In the genomic region with DNA sequence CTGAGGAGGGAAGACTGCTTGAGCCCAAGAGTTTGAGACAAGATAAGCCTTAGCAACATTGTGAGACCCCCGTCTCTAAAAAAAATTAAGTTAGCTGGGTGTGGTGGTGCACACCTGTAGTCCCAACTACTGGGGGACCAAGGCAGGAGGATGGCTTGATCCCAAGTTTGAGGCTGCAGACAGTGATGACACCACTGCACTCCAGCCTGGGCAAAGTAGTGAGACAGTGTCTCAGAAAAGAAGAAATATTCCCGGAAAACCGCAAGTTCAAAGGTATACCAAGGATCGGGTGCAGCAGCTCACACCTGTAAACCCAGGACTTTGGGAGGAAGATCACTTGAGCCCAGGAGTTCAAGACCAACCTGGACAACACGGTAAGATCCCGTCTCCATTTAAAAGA, we compare ENCODE assay signal across 16 cellular contexts. TPM values are rescaled to one million over a fixed set of nuclear protein-coding genes. Genes with fewer than 3 reads are reported as not detected.
A peak's percentile ranks its signal among the peaks of the same experiment; 100 is the strongest.
DNase-seq lines count a peak whose midpoint lies in the region; ATAC-seq and TF ChIP-seq lines count a peak whose summit lies in the region.
"Had no signal": no experiment of that assay in that cellular context is flagged by ENCODE, and none has a peak within 500 bp of the region (broad histone marks: within the 10 kb centered on the region; RNA-seq: fewer than 3 reads in every experiment).

No MANE protein-coding gene starts in this region.

- ATAC-seq in HG02884 (IDR thresholded peaks at IDR 0.05; ENCODE audit: unreplicated experiment) (no peak), Right ventricle myocardium superior (ENCODE audit: poor library complexity) (no peak), GM21717 (IDR thresholded peaks at IDR 0.05; ENCODE audit: unreplicated experiment) (no peak)
- ATAC-seq: A549, foreskin keratinocyte had no signal

- no peaks in the 10 kb centered on the region for H3K27me3 ChIP-seq in effector memory CD4-positive, alpha-beta T cell (replicated peaks; ENCODE audit: control insufficient read depth, insufficient read depth, low read length, poor library complexity, severe bottlenecking)
- H3K27me3 ChIP-seq in spleen (replicated peaks in 1 of 7): no peaks in the 10 kb centered on the region
- H3K27me3 ChIP-seq: dorsolateral prefrontal cortex, foreskin keratinocyte, tibial nerve had no signal

- no peaks in the 10 kb centered on the region for H3K9me3 Mint-ChIP-seq in activated CD4-positive, alpha-beta T cell treated with anti-CD3 and anti-CD28 coated beads, Interleukin-2, amount 10 ng/mL, durations not matched to agents 24 days and 14 days

- H3K36me3 ChIP-seq in effector memory CD4-positive, alpha-beta T cell (ENCODE audit: control insufficient read depth, insufficient read depth, low read length): no peaks in the 10 kb centered on the region
- H3K36me3 ChIP-seq in spleen: peaks cover 0 to 46% (median 11%) of the 10 kb centered on the region in 6 donors

- no peaks in the 10 kb centered on the region for H3K27me3 Mint-ChIP-seq in activated CD4-positive, alpha-beta T cell treated with anti-CD3 and anti-CD28 coated beads, Interleukin-2, amount 10 ng/mL, durations not matched to agents 24 days and 14 days

- peaks cover 44% of the 10 kb centered on the region for H3K4me1 ChIP-seq in effector memory CD4-positive, alpha-beta T cell (ENCODE audit: control insufficient read depth, insufficient read depth, low read length, poor library complexity, severe bottlenecking)
- peaks cover 41 to 100% (median 86%) of the 10 kb centered on the region in 6 donors for H3K4me1 ChIP-seq in spleen
- H3K4me1 ChIP-seq: foreskin keratinocyte had no signal

- H3K9me3 ChIP-seq in effector memory CD4-positive, alpha-beta T cell (ENCODE audit: control insufficient read depth, low read length): no peaks in the 10 kb centered on the region
- no peaks in the 10 kb centered on the region for H3K9me3 ChIP-seq in spleen
- H3K9me3 ChIP-seq: A549, tibial nerve had no signal

- H3K27ac ChIP-seq in VCaP (peak overlapping the region; percentile 100), spleen (peak overlapping the region in 4 of 8 donors; percentile 45 to 100 (median 99))
- H3K27ac ChIP-seq in effector memory CD4-positive, alpha-beta T cell (ENCODE audit: insufficient read depth, low read length, poor library complexity, severe bottlenecking): peak overlapping the region; percentile 28
- H3K27ac ChIP-seq: A549, dorsolateral prefrontal cortex, foreskin keratinocyte, tibial nerve had no signal

- H3K4me3 ChIP-seq in effector memory CD4-positive, alpha-beta T cell (ENCODE audit: insufficient read depth, low read depth, low read length, poor library complexity, severe bottlenecking): no peak overlapping the region
- H3K4me3 ChIP-seq in spleen: no peak overlapping the region
- H3K4me3 ChIP-seq: A549, dorsolateral prefrontal cortex, tibial nerve had no signal

- TF ChIP-seq POLR2A in spleen (IDR thresholded peaks at IDR 0.05): no peak

- H3K36me3 Mint-ChIP-seq in activated CD4-positive, alpha-beta T cell treated with anti-CD3 and anti-CD28 coated beads, Interleukin-2, amount 10 ng/mL, durations not matched to agents 24 days and 14 days (ENCODE audit: low read depth): peaks cover 58% of the 10 kb centered on the region

- WGBS in spleen, 5 donors: 77 to 92% (median 89%) methylated on average over 6 of the region's 6 CpGs

- no peak for DNase-seq in activated CD4-positive, alpha-beta T cell treated with anti-CD3 and anti-CD28 coated beads, Interleukin-2, amount 10 ng/mL, durations not matched to agents 24 days and 14 days
- no peak for DNase-seq in activated CD4-positive, alpha-beta T cell treated with anti-CD3 and anti-CD28 coated beads, Interleukin-2, amount 50 U/mL, for 48 hours
- no peak for DNase-seq in effector memory CD4-positive, alpha-beta T cell
- DNase-seq in spleen (peak; percentile 29), Right ventricle myocardium superior (no peak)
- DNase-seq: amniotic stem cell, DMS153, foreskin keratinocyte, NCI-H187, NCI-H748 treated with DMSO at 0.1 percent for 48 hours had no signal

- H3K27ac Mint-ChIP-seq in activated CD4-positive, alpha-beta T cell treated with anti-CD3 and anti-CD28 coated beads, Interleukin-2, amount 10 ng/mL, durations not matched to agents 24 days and 14 days: peak overlapping the region; percentile 70

- peaks cover 37% of the 10 kb centered on the region for H3K4me1 Mint-ChIP-seq in activated CD4-positive, alpha-beta T cell treated with anti-CD3 and anti-CD28 coated beads, Interleukin-2, amount 10 ng/mL, durations not matched to agents 24 days and 14 days

- intact Hi-C loops in activated CD4-positive, alpha-beta T cell treated with anti-CD3 and anti-CD28 coated beads, Interleukin-2, amount 10 ng/mL, durations not matched to agents 24 days and 14 days (cut with micrococcal nuclease): no loop called here
- intact Hi-C loops in spleen (cut with DNase I; ENCODE audit: low total_unique reads) (loop anchor here (5.0 kb wide), 1 partner anchor 35 kb away; the partner anchor contains the start of gene ATP5F1B), Right ventricle myocardium superior (cut with DNase I) (no loop called here)

- no peak for TF ChIP-seq CTCF in VCaP (conservative IDR thresholded peaks at IDR 0.05)
- TF ChIP-seq CTCF in spleen (IDR thresholded peaks at IDR 0.05 in 8 of 11, conservative IDR thresholded peaks at IDR 0.05 in 3 of 11): no peak

- H3K4me3 Mint-ChIP-seq in activated CD4-positive, alpha-beta T cell treated with anti-CD3 and anti-CD28 coated beads, Interleukin-2, amount 10 ng/mL, durations not matched to agents 24 days and 14 days: peak overlapping the region; percentile 99

RNA-seq across cellular contexts. Expression of gene PTGES3, which starts 5.8 kb away (rescaled TPM):
- total RNA-seq in activated CD4-positive, alpha-beta T cell treated with anti-CD3 and anti-CD28 coated beads, Interleukin-2, amount 10 ng/mL, durations not matched to agents 24 days and 14 days: 351 and 357 TPM in 2 replicates
- total RNA-seq in spleen: 100 to 1,000 TPM in 5 of 7 donors, 10 to 100 TPM in 2; 84.1 to 163 (median 133) TPM
- polyA plus RNA-seq in spleen: 100 to 1,000 TPM in 2 of 3 donors, 10 to 100 TPM in 1; 80.6 to 154 (median 114) TPM
- 132 TPM for total RNA-seq in Right ventricle myocardium superior

RNA-seq across cellular contexts. Expression of gene ATP5F1B, which starts 36.5 kb away (rescaled TPM):
- total RNA-seq in activated CD4-positive, alpha-beta T cell treated with anti-CD3 and anti-CD28 coated beads, Interleukin-2, amount 10 ng/mL, durations not matched to agents 24 days and 14 days: 760 and 771 TPM in 2 replicates
- total RNA-seq in spleen (100 to 1,000 TPM; 262 to 375 (median 339) TPM), Right ventricle myocardium superior (3,077 TPM)
- polyA plus RNA-seq in spleen: 100 to 1,000 TPM; 223 to 272 (median 240) TPM

RNA-seq across cellular contexts. Expression of gene NACA, which starts 42.8 kb away (rescaled TPM):
- total RNA-seq in activated CD4-positive, alpha-beta T cell treated with anti-CD3 and anti-CD28 coated beads, Interleukin-2, amount 10 ng/mL, durations not matched to agents 24 days and 14 days: 1,041 and 1,057 TPM in 2 replicates
- 100 to 1,000 TPM; 535 to 885 (median 701) TPM for total RNA-seq in spleen
- polyA plus RNA-seq in spleen: 1,000 to 10,000 TPM; 1,928 to 3,231 (median 2,748) TPM
- 449 TPM for total RNA-seq in Right ventricle myocardium superior

RNA-seq across cellular contexts. Expression of gene BAZ2A, which starts 52.2 kb away (rescaled TPM):
- total RNA-seq in activated CD4-positive, alpha-beta T cell treated with anti-CD3 and anti-CD28 coated beads, Interleukin-2, amount 10 ng/mL, durations not matched to agents 24 days and 14 days: 117 and 118 TPM in 2 replicates
- total RNA-seq in spleen (100 to 1,000 TPM; 140 to 238 (median 166) TPM), Right ventricle myocardium superior (28.5 TPM)
- 10 to 100 TPM in 2 of 3 donors, 1 to 10 TPM in 1; 8.8 to 42.5 (median 12.5) TPM for polyA plus RNA-seq in spleen
